8 cellular contexts compared by ENCODE assay signal in the genomic region with DNA sequence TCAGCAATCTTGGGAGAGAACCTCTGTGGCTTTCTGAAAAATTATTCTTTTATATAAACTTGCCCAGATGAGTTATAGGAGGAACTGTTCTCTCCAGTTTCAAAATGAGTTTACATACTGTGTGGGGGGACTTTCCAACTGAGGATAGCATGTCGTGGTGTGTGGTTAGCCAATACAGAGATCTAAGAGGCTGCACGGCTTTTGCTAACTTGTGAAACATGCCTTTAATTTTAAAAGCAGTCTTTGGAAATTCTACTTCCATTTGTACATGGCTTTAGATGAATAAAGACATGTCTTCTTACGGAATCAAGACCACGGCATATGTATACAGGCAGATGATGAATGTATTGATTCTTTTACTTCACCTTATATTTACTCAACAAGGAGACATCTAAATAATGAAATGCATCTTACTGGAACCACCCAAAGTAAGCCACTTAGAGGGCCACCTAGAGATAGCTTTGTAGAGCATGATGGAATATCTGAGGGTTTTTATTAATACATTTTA. TPM values are rescaled to one million over a fixed set of nuclear protein-coding genes. Genes with fewer than 3 reads are reported as not detected.
DNase-seq lines count a peak whose midpoint lies in the region; ATAC-seq lines count a peak whose summit lies in the region.

No MANE protein-coding gene starts in this region.

- ATAC-seq in GM18861 (IDR thresholded peaks at IDR 0.05; ENCODE audit: unreplicated experiment) (peak; percentile 71), HG02938 (IDR thresholded peaks at IDR 0.05; ENCODE audit: unreplicated experiment) (peak; percentile 91)

- DNase-seq in SKM-1 (lab: John Stamatoyannopoulos, UW; ENCODE audit: unreplicated experiment) (peak; percentile 19), fibroblast of gingiva (ENCODE audit: low read depth) (peak; percentile 67), HPDE6-E6E7 (ENCODE audit: extremely low spot score) (no peak), DMS79 treated with DMSO at 0.1 percent for 48 hours (lab: John Stamatoyannopoulos, UW) (no peak), A172 (ENCODE audit: low spot score) (no peak), NCI-H82 (lab: John Stamatoyannopoulos, UW) (no peak)

RNA-seq across cellular contexts. Expression of gene HIVEP1, which starts 39.8 kb away (rescaled TPM):
- total RNA-seq in A172 (2014; rRNA removed; shearing (Covaris generic)) = 18.9 and 32.2 TPM in 2 replicates

Comparison
In these comparisons a context has a peak if more than half of its experiments do, and no peak if none do; other contexts are left out.
1. DNase-seq: peak in SKM-1 (single experiment) and fibroblast of gingiva (single experiment); none in HPDE6-E6E7 (single experiment), DMS79 treated with DMSO at 0.1 percent for 48 hours (single experiment), A172 (single experiment) and NCI-H82 (single experiment).